Comparison of ENCODE assay signal across 26 cellular contexts in genomic region chr9:113507256-113507655, GRCh38. TPM values are rescaled to one million over a fixed set of nuclear protein-coding genes. Genes with fewer than 3 reads are reported as not detected.
DNase-seq lines count a peak whose midpoint lies in the region; ATAC-seq, FAIRE-seq and TF ChIP-seq lines count a peak whose summit lies in the region.
"Had no signal": no experiment of that assay in that cellular context is flagged by ENCODE, and none has a peak within 500 bp of the region (broad histone marks: within the 10 kb centered on the region; RNA-seq: fewer than 3 reads in every experiment).

No MANE protein-coding gene starts in this region.

- H3K27me3 ChIP-seq in HepG2 (ENCODE audit: control insufficient read depth in 1 of 2, insufficient read depth in 2 of 2, low read length in 2 of 2) = no peaks in the 10 kb centered on the region
- H3K27me3 ChIP-seq in right lobe of liver = no peaks in the 10 kb centered on the region
- H3K27me3 ChIP-seq in neural progenitor cell = no peaks in the 10 kb centered on the region
- H3K27me3 ChIP-seq in transverse colon = no peaks in the 10 kb centered on the region
- no peaks in the 10 kb centered on the region for H3K27me3 ChIP-seq in endodermal cell (ENCODE audit: control insufficient read depth, insufficient read depth, low read length, poor library complexity, severe bottlenecking)

- H3K9me3 Mint-ChIP-seq in endothelial cell (ENCODE audit: unreplicated experiment) = no peaks in the 10 kb centered on the region
- H3K9me3 Mint-ChIP-seq in neural progenitor cell = no peaks in the 10 kb centered on the region
- H3K9me3 Mint-ChIP-seq in endodermal cell = no peaks in the 10 kb centered on the region
- H3K9me3 Mint-ChIP-seq: CD8-positive, alpha-beta T cell; GM23338; H9 had no signal

- H3K27ac ChIP-seq in HepG2 (ENCODE audit: extremely low read length, insufficient read depth, low read length) (no peak overlapping the region), right lobe of liver (no peak overlapping the region), neural progenitor cell (no peak overlapping the region), transverse colon (peak overlapping the region in 3 of 4 donors; percentile 78 to 86 (median 85)), endodermal cell (ENCODE audit: low read depth, low read length) (no peak overlapping the region)

- H3F3A ChIP-seq in neural progenitor cell (ENCODE audit: low read depth) = peaks cover 26% of the 10 kb centered on the region

- TF ChIP-seq POLR2A in HepG2 (IDR thresholded peaks at IDR 0.05; ENCODE audit: insufficient read depth in 1 of 2, low read depth in 2 of 2, low read length in 2 of 2) (no peak), right lobe of liver (IDR thresholded peaks at IDR 0.05) (no peak), transverse colon (IDR thresholded peaks at IDR 0.05) (no peak)

- WGBS in HepG2 (ENCODE audit: low lambda C conversion rate) = 100% methylated on average over 5 of the region's 19 CpGs
- WGBS in right lobe of liver (ENCODE audit: insufficient coverage, low coverage, low lambda C conversion rate, missing lambda C conversion rate) = 90% methylated on average over 5 of the region's 19 CpGs
- WGBS in transverse colon (ENCODE audit: low coverage in 1 of 2), 2 donors = 93% methylated on average over 19 of the region's 19 CpGs; no CpG with 5 or more reads in 1 of the 2 donors
- WGBS in endodermal cell (ENCODE audit: insufficient coverage in 1 of 2, insufficient read length in 1 of 2), 2 experiments = 95 to 100% methylated on average over 9 to 19 of the region's 19 CpGs

- ATAC-seq in HepG2 (no peak), right lobe of liver (no peak)
- ATAC-seq: CD8-positive, alpha-beta T cell; GM12878 had no signal

- H3K36me3 Mint-ChIP-seq in endothelial cell (ENCODE audit: low read depth, unreplicated experiment) (peaks cover 90% of the 10 kb centered on the region), neural progenitor cell (peaks cover 11% of the 10 kb centered on the region), endodermal cell (ENCODE audit: low read depth) (no peaks in the 10 kb centered on the region)
- H3K36me3 Mint-ChIP-seq: CD8-positive, alpha-beta T cell had no signal

- POLR2A ChIA-PET in HepG2 (lab: Yijun Ruan, JAX) = interaction anchor here (1.4 kb wide), 1 partner anchor 43 kb away, joined by 7 read pairs; the partner anchor contains the start of gene RGS3

- H3K4me1 ChIP-seq in HepG2 (ENCODE audit: insufficient read depth, low read length) (peaks cover 87% of the 10 kb centered on the region), right lobe of liver (peaks cover 0 to 64% (median 30%) of the 10 kb centered on the region in 4 donors), neural progenitor cell (peaks cover 37% of the 10 kb centered on the region), transverse colon (peaks cover 8 to 63% (median 41%) of the 10 kb centered on the region in 4 donors), endodermal cell (ENCODE audit: control insufficient read depth, insufficient read depth, low read length) (peaks cover under 1% of the 10 kb centered on the region)
- H3K4me1 ChIP-seq: Caco-2 had no signal

- TF ChIP-seq CTCF in HepG2 (CRISPR knock-in tag; IDR thresholded peaks at IDR 0.05) = no peak
- TF ChIP-seq CTCF in right lobe of liver (IDR thresholded peaks at IDR 0.05) = no peak
- TF ChIP-seq CTCF in endothelial cell (IDR thresholded peaks at IDR 0.05; ENCODE audit: unreplicated experiment) = no peak
- TF ChIP-seq CTCF in neural progenitor cell (IDR thresholded peaks at IDR 0.05) = no peak
- TF ChIP-seq CTCF in transverse colon (IDR thresholded peaks at IDR 0.05) = no peak
- TF ChIP-seq CTCF in endodermal cell (conservative IDR thresholded peaks at IDR 0.05) = no peak

- no peak overlapping the region for H2AFZ ChIP-seq in HepG2 (ENCODE audit: low read length)
- no peak overlapping the region for H2AFZ ChIP-seq in neural progenitor cell (replicated peaks)
- H2AFZ ChIP-seq: GM23338 had no signal

- H3K27me3 Mint-ChIP-seq in endothelial cell (ENCODE audit: unreplicated experiment) (peaks cover 19% of the 10 kb centered on the region), neural progenitor cell (ENCODE audit: insufficient read depth, low read depth) (peaks cover 6% of the 10 kb centered on the region), endodermal cell (ENCODE audit: insufficient read depth) (no peaks in the 10 kb centered on the region)

- H3K36me3 ChIP-seq in HepG2 (replicated peaks in 1 of 2; ENCODE audit: control insufficient read depth in 1 of 2, insufficient read depth in 2 of 2, low read length in 2 of 2) (peaks cover 6 to 40% of the 10 kb centered on the region in 2 experiments; a peak in 4 of 5 replicates), right lobe of liver (no peaks in the 10 kb centered on the region), neural progenitor cell (no peaks in the 10 kb centered on the region), transverse colon (no peaks in the 10 kb centered on the region), endodermal cell (ENCODE audit: control insufficient read depth, insufficient read depth, low read length) (no peaks in the 10 kb centered on the region)

- H3K27ac Mint-ChIP-seq in endothelial cell (ENCODE audit: unreplicated experiment) (peak overlapping the region; percentile 52), neural progenitor cell (peak overlapping the region; percentile 97), endodermal cell (no peak overlapping the region)
- H3K27ac Mint-ChIP-seq: CD8-positive, alpha-beta T cell; GM23338; H9 had no signal

- H3K9ac ChIP-seq in HepG2 (ENCODE audit: insufficient read depth, low read depth, low read length) = no peak overlapping the region
- no peak overlapping the region for H3K9ac ChIP-seq in neural progenitor cell
- H3K9ac ChIP-seq in endodermal cell (ENCODE audit: extremely low read depth, low read length, poor library complexity, severe bottlenecking) = no peak overlapping the region

- TF ChIP-seq EP300 in HepG2 (IDR thresholded peaks at IDR 0.05; ENCODE audit: low read depth in 2 of 2, low read length in 2 of 2) = no peak
- TF ChIP-seq EP300 in HepG2 (CRISPR knock-in tag; IDR thresholded peaks at IDR 0.05; ENCODE audit: borderline replicate concordance) = no peak
- TF ChIP-seq EP300 in transverse colon (IDR thresholded peaks at IDR 0.05; ENCODE audit: low read depth) = no peak

- no peak for TF ChIP-seq RAD21 in HepG2 (CRISPR knock-in tag; IDR thresholded peaks at IDR 0.05)

- H3K79me2 ChIP-seq in HepG2 (ENCODE audit: insufficient read depth, low read length) (peaks cover 15% of the 10 kb centered on the region), neural progenitor cell (ENCODE audit: low read depth) (no peaks in the 10 kb centered on the region)

- DNase-seq in HepG2 (ENCODE audit: low spot score) = no peak
- DNase-seq in right lobe of liver = no peak
- no peak for DNase-seq in endothelial cell (ENCODE audit: low spot score)
- no peak for DNase-seq in neural progenitor cell (ENCODE audit: low spot score)
- no peak for DNase-seq in transverse colon
- no peak for DNase-seq in endodermal cell
- no peak for DNase-seq in middle frontal gyrus (ENCODE audit: extremely low spot score, low spot score)
- DNase-seq: C1 segment of cervical spinal cord; CD8-positive, alpha-beta T cell; DMS79; EL; GDM1; H9; Kasumi-1; MV-4-11; NCI-H1105 treated with DMSO at 0.1 percent for 48 hours; NCI-H146; NCI-H446; NCI-H524 treated with DMSO at 0.1 percent for 48 hours; NCI-H774; SIG-M5 had no signal

- H3K4me3 Mint-ChIP-seq in endothelial cell (ENCODE audit: unreplicated experiment) (peak overlapping the region; percentile 88), neural progenitor cell (peak overlapping the region; percentile 50), endodermal cell (no peak overlapping the region)
- H3K4me3 Mint-ChIP-seq: CD8-positive, alpha-beta T cell; GM23338; H9 had no signal

- H3K4me3 ChIP-seq in HepG2 (replicated peaks in 1 of 3; ENCODE audit: insufficient read depth in 1 of 3, low read depth in 2 of 3, low read length in 3 of 3) = no peak overlapping the region
- H3K4me3 ChIP-seq in right lobe of liver = no peak overlapping the region
- H3K4me3 ChIP-seq in neural progenitor cell = no peak overlapping the region
- no peak overlapping the region for H3K4me3 ChIP-seq in transverse colon
- no peak overlapping the region for H3K4me3 ChIP-seq in endodermal cell (ENCODE audit: low read length)
- H3K4me3 ChIP-seq: GM12878, GM23338, K562 had no signal

- intact Hi-C loops in HepG2 (cut with micrococcal nuclease; ENCODE audit: unreplicated experiment) (loop anchor here (5.0 kb wide), 2 partner anchors 45 to 60 kb away; partner anchors contain the start of gene RGS3), right lobe of liver (cut with DNase I) (no loop called here), transverse colon (cut with DNase I; ENCODE audit: low total_unique reads) (no loop called here)

- H4K20me1 ChIP-seq in HepG2 (ENCODE audit: insufficient read depth, low read length) = no peaks in the 10 kb centered on the region
- H4K20me1 ChIP-seq in neural progenitor cell (ENCODE audit: low read depth) = peaks cover 35% of the 10 kb centered on the region

- in situ Hi-C loops in HepG2 (cut with HindIII; ENCODE audit: extremely low pct_ligation_motif_present, low pct_unique_long_range_greater_than_20kb) (no loop called here), transverse colon (cut with MboI; ENCODE audit: low pct_ligation_motif_present in 1 of 4, low pct_unique_long_range_greater_than_20kb in 1 of 4, low sequenced_read_pairs in 3 of 4) (no loop called here)

- no peak for FAIRE-seq in HepG2 (lab: Jason Lieb, UNC)
- FAIRE-seq: GM12878, K562, RCC 7860 had no signal

- no peaks in the 10 kb centered on the region for H3K9me3 ChIP-seq in HepG2 (ENCODE audit: low read length)
- H3K9me3 ChIP-seq in right lobe of liver = no peaks in the 10 kb centered on the region
- no peaks in the 10 kb centered on the region for H3K9me3 ChIP-seq in neural progenitor cell (ENCODE audit: low read depth)
- no peaks in the 10 kb centered on the region for H3K9me3 ChIP-seq in transverse colon
- no peaks in the 10 kb centered on the region for H3K9me3 ChIP-seq in endodermal cell (ENCODE audit: control insufficient read depth, low read length)
- H3K9me3 ChIP-seq: Caco-2 had no signal

- H3K4me2 ChIP-seq in HepG2 (ENCODE audit: low read depth, low read length) = no peak overlapping the region
- H3K4me2 ChIP-seq in neural progenitor cell = no peak overlapping the region
- H3K4me2 ChIP-seq: GM23338 had no signal

- BruUV-seq in HepG2 (replicated peaks; lab: Mats Ljungman, UMichigan) = no TSS peak

- H3K4me1 Mint-ChIP-seq in endothelial cell (ENCODE audit: unreplicated experiment) = peaks cover 85% of the 10 kb centered on the region
- H3K4me1 Mint-ChIP-seq in neural progenitor cell = peaks cover 94% of the 10 kb centered on the region
- H3K4me1 Mint-ChIP-seq in endodermal cell = peaks cover 28% of the 10 kb centered on the region

- CTCF ChIA-PET in HepG2 (lab: Yijun Ruan, JAX; ENCODE audit: low intra/inter-chr PET ratio, low total read pairs) = no interaction called here

RNA-seq across cellular contexts. Expression of gene RGS3, which starts 43.7 kb away (rescaled TPM):
- total RNA-seq in HepG2 (2016; rRNA removed; fragmentation: Illumina TruSeq; extraction: Trizol) (26.7 and 28.8 TPM in 2 replicates), right lobe of liver (10 to 100 TPM; 19.0 to 60.3 (median 31.0) TPM), endothelial cell (ENCODE audit: unreplicated experiment) (474 TPM), neural progenitor cell (ENCODE audit: low replicate concordance) (30.3 and 39.9 TPM in 2 replicates), transverse colon (100 to 1,000 TPM in 1 of 4 donors, 10 to 100 TPM in 3; 62.7 to 150 (median 80.9) TPM), endodermal cell (10 to 100 TPM; 20.7 to 40.3 TPM)
- 6.9 and 7.7 TPM in 2 replicates for total RNA-seq in HepG2 (2016; cell fraction: cytosol; rRNA removed; fragmentation: Illumina TruSeq; extraction: Trizol; ENCODE audit: low read depth)
- total RNA-seq in HepG2 (2016; cell fraction: insoluble cytoplasmic fraction; rRNA removed; fragmentation: Illumina TruSeq; extraction: Trizol) = 21.4 and 28.5 TPM in 2 replicates
- total RNA-seq in HepG2 (2016; cell fraction: membrane; rRNA removed; fragmentation: Illumina TruSeq; extraction: Trizol) = 9.6 and 10.3 TPM in 2 replicates
- 30.1 and 33.4 TPM in 2 replicates for total RNA-seq in HepG2 (2016; cell fraction: nucleus; rRNA removed; fragmentation: Illumina TruSeq; extraction: Trizol)
- polyA plus RNA-seq in HepG2 (2011; rRNA removed) = 17.1 and 18.9 TPM in 2 replicates
- 12.7 and 14.2 TPM in 2 replicates for polyA plus RNA-seq in HepG2 (2011; cell fraction: cytosol; rRNA removed)
- polyA plus RNA-seq in HepG2 (2011; cell fraction: nucleus; rRNA removed) = 36.7 and 52.3 TPM in 2 replicates
- polyA plus RNA-seq in HepG2 (2012) = 8.7 and 10.8 TPM in 2 replicates
- polyA plus RNA-seq in HepG2 (2016; cell fraction: cytosol; fragmentation: Illumina TruSeq; extraction: Trizol; ENCODE audit: low read depth) = 1.8 and 2.0 TPM in 2 replicates
- 13.4 and 19.3 TPM in 2 replicates for polyA plus RNA-seq in HepG2 (2016; cell fraction: insoluble cytoplasmic fraction; fragmentation: Illumina TruSeq; extraction: Trizol; ENCODE audit: low read depth)
- 4.1 and 4.3 TPM in 2 replicates for polyA plus RNA-seq in HepG2 (2016; cell fraction: membrane; fragmentation: Illumina TruSeq; extraction: Trizol; ENCODE audit: low read depth)
- 30.0 and 36.0 TPM in 2 replicates for polyA plus RNA-seq in HepG2 (2016; cell fraction: nucleus; fragmentation: Illumina TruSeq; extraction: Trizol; ENCODE audit: insufficient read depth, low read depth)
- 41.8 and 53.6 TPM in 2 replicates for polyA minus RNA-seq in HepG2 (2011; rRNA and poly(A)+ RNA removed; ENCODE audit: low replicate concordance)
- polyA minus RNA-seq in HepG2 (2011; cell fraction: cytosol; rRNA and poly(A)+ RNA removed) = 12.6 and 16.2 TPM in 2 replicates
- polyA minus RNA-seq in HepG2 (2011; cell fraction: nucleus; rRNA and poly(A)+ RNA removed) = 38.4 and 42.1 TPM in 2 replicates
- polyA plus RNA-seq in endodermal cell (2013, experiment 1 of 2) = 40.4 TPM
- 38.4 TPM for polyA plus RNA-seq in endodermal cell (2013, experiment 2 of 2)

Comparison
In these comparisons a context has a peak if more than half of its experiments do, and no peak if none do; other contexts are left out.
1. H3K27ac ChIP-seq: peak in transverse colon (3 of 4); none in HepG2 (single experiment), right lobe of liver (0 of 3), neural progenitor cell (single experiment) and endodermal cell (single experiment).